In genomic region chr6:30907758-30908591, GRCh38 we compare ENCODE assay signal across 8 cellular contexts. TPM values are rescaled to one million over a fixed set of nuclear protein-coding genes. Genes with fewer than 3 reads are reported as not detected.
DNase-seq lines count a peak whose midpoint lies in the region; TF ChIP-seq lines count a peak whose summit lies in the region.

Gene GTF2H4, plus strand, starts transcription at chr6:30908207.

- no peak within 1 kb of the TSS for H3K4ac ChIP-seq in neuronal stem cell (ENCODE audit: low read length)

- peaks cover 17% of the 10 kb centered on the region for H3K4me1 Mint-ChIP-seq in activated naive CD4-positive, alpha-beta T cell treated with anti-CD3 and anti-CD28 coated beads for 36 hours (ENCODE audit: low read depth)

- peaks cover 23 to 39% of the 10 kb centered on the region in 2 donors for H3K36me3 ChIP-seq in neuronal stem cell (replicated peaks in 1 of 2; ENCODE audit: control insufficient read depth in 2 of 2, insufficient read depth in 2 of 2, low read length in 2 of 2)

- H3K18ac ChIP-seq in neuronal stem cell (ENCODE audit: low read length): peak within 1 kb of the TSS; percentile 48

- H3K79me1 ChIP-seq in neuronal stem cell (ENCODE audit: low read depth, low read length): peaks cover 8% of the 10 kb centered on the region

- DNase-seq in GF-D8 (lab: John Stamatoyannopoulos, UW) (peak; percentile 92), HFF-Myc (ENCODE audit: extremely low read depth, low read depth) (peak; percentile 99), NAMALWA (ENCODE audit: low spot score) (peak; percentile 99), SK-N-DZ (ENCODE audit: low spot score) (peak; percentile 98), foreskin melanocyte (peak; percentile 99), neuronal stem cell (ENCODE audit: low spot score) (peak; percentile 93), substantia nigra (lab: John Stamatoyannopoulos, UW) (peak; percentile 40 to 97 (median 93))
- DNase-seq in activated naive CD4-positive, alpha-beta T cell treated with anti-CD3 and anti-CD28 coated beads for 36 hours: peak; percentile 98

- peak within 1 kb of the TSS; percentile 78 for H3K27ac Mint-ChIP-seq in activated naive CD4-positive, alpha-beta T cell treated with anti-CD3 and anti-CD28 coated beads for 36 hours

- peak within 1 kb of the TSS; percentile 99 for H3K4me3 Mint-ChIP-seq in activated naive CD4-positive, alpha-beta T cell treated with anti-CD3 and anti-CD28 coated beads for 36 hours

- H2BK5ac ChIP-seq in neuronal stem cell (ENCODE audit: low read length): no peak within 1 kb of the TSS

- peaks cover 13% of the 10 kb centered on the region for H3K36me3 Mint-ChIP-seq in activated naive CD4-positive, alpha-beta T cell treated with anti-CD3 and anti-CD28 coated beads for 36 hours (ENCODE audit: low read depth)

- no peak within 1 kb of the TSS for H4K8ac ChIP-seq in neuronal stem cell (ENCODE audit: low read depth, low read length)

- TF ChIP-seq CTCF in HFF-Myc (IDR thresholded peaks at IDR 0.05; ENCODE audit: low read depth, low read length, missing control alignments): no peak

- H2AK5ac ChIP-seq in neuronal stem cell (ENCODE audit: low read depth, low read length): no peak within 1 kb of the TSS

- no peaks in the 10 kb centered on the region for H3K27me3 ChIP-seq in neuronal stem cell (ENCODE audit: control insufficient read depth in 3 of 3, insufficient read depth in 3 of 3, low read depth in 1 of 3, low read length in 3 of 3)

- no peaks in the 10 kb centered on the region for H3K9me3 ChIP-seq in neuronal stem cell (replicated peaks in 1 of 2; ENCODE audit: control insufficient read depth in 2 of 2, insufficient read depth in 1 of 2, low read depth in 1 of 2, low read length in 2 of 2)

- no peak within 1 kb of the TSS for H3K23ac ChIP-seq in neuronal stem cell (ENCODE audit: low read depth, low read length, poor library complexity)

- intact Hi-C loops in activated naive CD4-positive, alpha-beta T cell treated with anti-CD3 and anti-CD28 coated beads for 36 hours (cut with micrococcal nuclease): loop anchor here (1.0 to 2.0 kb wide), 3 partner anchors 23 to 291 kb away; partner anchors contain the start of genes DDR1, MDC1, MRPS18B and PPP1R10

- peak within 1 kb of the TSS; percentile 99 for H3K4me3 ChIP-seq in HFF-Myc (replicated peaks; ENCODE audit: low read depth, low read length)
- peak within 1 kb of the TSS; percentile 90 to 93 for H3K4me3 ChIP-seq in neuronal stem cell (ENCODE audit: low read length in 2 of 2)

- no peaks in the 10 kb centered on the region for H3K9me3 Mint-ChIP-seq in activated naive CD4-positive, alpha-beta T cell treated with anti-CD3 and anti-CD28 coated beads for 36 hours

- no peaks in the 10 kb centered on the region for H3K27me3 Mint-ChIP-seq in activated naive CD4-positive, alpha-beta T cell treated with anti-CD3 and anti-CD28 coated beads for 36 hours (ENCODE audit: low read depth)

- CTCF ChIA-PET in activated naive CD4-positive, alpha-beta T cell treated with anti-CD3 and anti-CD28 coated beads for 36 hours (lab: Charles Lee): interaction anchor here (1.2 to 1.4 kb wide), 2 partner anchors 79 to 172 kb away, joined by 4 read pairs; no protein-coding TSS in a partner anchor

- H2BK120ac ChIP-seq in neuronal stem cell (ENCODE audit: low read depth, low read length): no peak within 1 kb of the TSS

- H3K4me2 ChIP-seq in neuronal stem cell (ENCODE audit: insufficient read depth, low read length, poor library complexity, severe bottlenecking): peak within 1 kb of the TSS; percentile 68

- H3K27ac ChIP-seq in neuronal stem cell (replicated peaks; ENCODE audit: low read length) (no peak within 1 kb of the TSS), substantia nigra (ENCODE audit: low read depth, low read length, poor library complexity, severe bottlenecking) (peak within 1 kb of the TSS; percentile 84)

- no peak within 1 kb of the TSS for H2BK12ac ChIP-seq in neuronal stem cell (ENCODE audit: low read length)

- no CpG with 5 or more reads among the region's 49 CpGs for WGBS in neuronal stem cell (ENCODE audit: extremely low coverage in 2 of 2, insufficient read length in 2 of 2, insufficient replicate concordance in 1 of 2), 2 donors

- H3K9ac ChIP-seq in neuronal stem cell (ENCODE audit: low read depth, low read length, poor library complexity): peak within 1 kb of the TSS; percentile 95

- no peak within 1 kb of the TSS for H4K91ac ChIP-seq in neuronal stem cell (ENCODE audit: low read depth, low read length, poor library complexity)

- no peak within 1 kb of the TSS for H2BK15ac ChIP-seq in neuronal stem cell (ENCODE audit: low read length)

- no peak within 1 kb of the TSS for H3K14ac ChIP-seq in neuronal stem cell (ENCODE audit: low read length)

- H2AFZ ChIP-seq in neuronal stem cell (ENCODE audit: low read length): peak within 1 kb of the TSS; percentile 91

- peaks cover 5 to 7% of the 10 kb centered on the region in 2 donors for H3K4me1 ChIP-seq in neuronal stem cell (ENCODE audit: control insufficient read depth in 2 of 2, insufficient read depth in 1 of 2, low read depth in 1 of 2, low read length in 2 of 2)

RNA-seq across cellular contexts. Expression of gene GTF2H4, which starts in this region (rescaled TPM):
- 21.0 and 21.8 TPM in 2 replicates for polyA plus RNA-seq in SK-N-DZ (2014; cell fraction: cytosol; rRNA removed)
- 128 and 154 TPM in 2 replicates for polyA plus RNA-seq in SK-N-DZ (2014; cell fraction: nucleus; rRNA removed)
- 10 to 100 TPM; 33.3 to 42.4 TPM for total RNA-seq in activated naive CD4-positive, alpha-beta T cell treated with anti-CD3 and anti-CD28 coated beads for 36 hours
- polyA plus RNA-seq in neuronal stem cell (2013, experiment 1 of 2): 54.0 TPM
- 54.9 TPM for polyA plus RNA-seq in neuronal stem cell (2013, experiment 2 of 2)
